ENCODE assay signal across 8 cellular contexts in genomic region chr1:206243335-206243734, GRCh38. TPM values are rescaled to one million over a fixed set of nuclear protein-coding genes. Genes with fewer than 3 reads are reported as not detected.
DNase-seq lines count a peak whose midpoint lies in the region; ATAC-seq and TF ChIP-seq lines count a peak whose summit lies in the region.
"Not testable (repeated sequence)": the region's sequence is repeated elsewhere in the genome, so short reads cannot be mapped to it uniquely, and the experiment has no call there.

No MANE protein-coding gene starts in this region.

- intact Hi-C loops in OCI-LY7 (cut with micrococcal nuclease; ENCODE audit: unreplicated experiment); aorta (cut with DNase I): not testable (repeated sequence)

- BruUV-seq in OCI-LY7 (replicated peaks; lab: Mats Ljungman, UMichigan), result not testable (repeated sequence)

- peak overlapping the region; percentile 44 for H3K4me2 ChIP-seq in OCI-LY7 (ENCODE audit: low read length)

- not testable (repeated sequence) for H3K9me3 ChIP-seq in OCI-LY7 (ENCODE audit: low read length); lung (ENCODE audit: control insufficient read depth in 2 of 2, insufficient read depth in 1 of 2, low read length in 1 of 2); aorta (ENCODE audit: control insufficient read depth, low read length)

- POLR2A ChIA-PET in OCI-LY7 (lab: Charles Lee), result not testable (repeated sequence)

- not testable (repeated sequence) for H3K9me3 Mint-ChIP-seq in activated T-helper 17 cell treated with anti-CD3 and anti-CD28 coated beads, Interleukin-2, amount 50 U/mL, for 72 hours

- H2AFZ ChIP-seq in OCI-LY7 (ENCODE audit: low read length), result not testable (repeated sequence)

- not testable (repeated sequence) for TF ChIP-seq CTCF in OCI-LY7 (conservative IDR thresholded peaks at IDR 0.05; ENCODE audit: low read length); lung (IDR thresholded peaks at IDR 0.05; ENCODE audit: control extremely low read depth, extremely low read depth)

- H3K9me2 ChIP-seq in OCI-LY7 (ENCODE audit: insufficient read depth, low read length), result not testable (repeated sequence)

- 0 to 19% methylated on average over 1 to 3 of the region's 3 CpGs for WGBS in lung, 2 donors
- 2 to 4% methylated on average over 3 of the region's 3 CpGs for WGBS in aorta, 2 donors

- not testable (repeated sequence) for H3K27ac ChIP-seq in OCI-LY7 (ENCODE audit: low read depth, low read length, poor library complexity, severe bottlenecking); lung (ENCODE audit: low read depth in 1 of 2, low read length in 1 of 2); aorta (ENCODE audit: low read depth in 1 of 2, low read length in 2 of 2)

- H3K4me1 Mint-ChIP-seq in activated T-helper 17 cell treated with anti-CD3 and anti-CD28 coated beads, Interleukin-2, amount 50 U/mL, for 72 hours, result not testable (repeated sequence)

- not testable (repeated sequence) for H3K79me2 ChIP-seq in OCI-LY7 (ENCODE audit: insufficient read depth, low read depth, low read length)

- CTCF ChIA-PET in OCI-LY7 (lab: Charles Lee; ENCODE audit: unreplicated experiment), result not testable (repeated sequence)

- not testable (repeated sequence) for H4K20me1 ChIP-seq in OCI-LY7 (ENCODE audit: insufficient read depth, low read length)

- H3K27me3 ChIP-seq in lung (ENCODE audit: control insufficient read depth, insufficient read depth); aorta (ENCODE audit: control insufficient read depth in 1 of 2, insufficient read depth in 2 of 2, low read length in 1 of 2): not testable (repeated sequence)

- H3K27me3 Mint-ChIP-seq in activated T-helper 17 cell treated with anti-CD3 and anti-CD28 coated beads, Interleukin-2, amount 50 U/mL, for 72 hours, result not testable (repeated sequence)

- not testable (repeated sequence) for H3K4me3 Mint-ChIP-seq in activated T-helper 17 cell treated with anti-CD3 and anti-CD28 coated beads, Interleukin-2, amount 50 U/mL, for 72 hours

- DNase-seq in OCI-LY7 (ENCODE audit: low spot score) (peak; percentile 59), lung (ENCODE audit: low spot score) (peak; percentile 28)
- DNase-seq in aorta, result not testable (repeated sequence)

- H3K4me3 ChIP-seq in OCI-LY7 (ENCODE audit: low read depth, low read length, poor library complexity, severe bottlenecking); lung; aorta (ENCODE audit: low read length in 2 of 2): not testable (repeated sequence)

- H3K4me1 ChIP-seq in OCI-LY7 (ENCODE audit: insufficient read depth, low read length, poor library complexity, severe bottlenecking), result peaks cover 11% of the 10 kb centered on the region
- H3K4me1 ChIP-seq in lung (ENCODE audit: control insufficient read depth in 2 of 2, insufficient read depth in 2 of 2, low read length in 2 of 2); aorta (ENCODE audit: control insufficient read depth in 1 of 2, insufficient read depth in 2 of 2, low read length in 2 of 2): not testable (repeated sequence)

- H3K27ac Mint-ChIP-seq in activated T-helper 17 cell treated with anti-CD3 and anti-CD28 coated beads, Interleukin-2, amount 50 U/mL, for 72 hours, result not testable (repeated sequence)

- peak; percentile 98 for ATAC-seq in GM18520 (IDR thresholded peaks at IDR 0.05; ENCODE audit: unreplicated experiment)
- peak; percentile 97 for ATAC-seq in GM21390 (IDR thresholded peaks at IDR 0.05; ENCODE audit: unreplicated experiment)
- peak; percentile 99 for ATAC-seq in HG02885 (IDR thresholded peaks at IDR 0.05; ENCODE audit: poor library complexity, unreplicated experiment)
- ATAC-seq in HG03457 (IDR thresholded peaks at IDR 0.05; ENCODE audit: unreplicated experiment), result peak; percentile 95
- ATAC-seq in activated T-helper 17 cell treated with anti-CD3 and anti-CD28 coated beads, Interleukin-2, amount 50 U/mL, for 72 hours (replicated peaks), result peak; percentile 95
- peak; percentile 59 for ATAC-seq in lung (ENCODE audit: insufficient read depth, low FRiP score)
- ATAC-seq in aorta (ENCODE audit: low FRiP score), result peak; percentile 67

- not testable (repeated sequence) for H3K36me3 Mint-ChIP-seq in activated T-helper 17 cell treated with anti-CD3 and anti-CD28 coated beads, Interleukin-2, amount 50 U/mL, for 72 hours (ENCODE audit: low read depth)

- not testable (repeated sequence) for H3K36me3 ChIP-seq in OCI-LY7 (ENCODE audit: insufficient read depth, low read length); lung (ENCODE audit: control insufficient read depth in 2 of 2, insufficient read depth in 2 of 2, low read length in 2 of 2); aorta (ENCODE audit: control insufficient read depth in 1 of 2, insufficient read depth in 2 of 2, low read length in 1 of 2)

RNA-seq across cellular contexts. Expression of gene SRGAP2, which starts 40.0 kb away (rescaled TPM):
- total RNA-seq in OCI-LY7 (2014; rRNA removed; shearing (Covaris generic)), result 58.3 and 65.1 TPM in 2 replicates
- 82.5 and 90.1 TPM in 2 replicates for total RNA-seq in OCI-LY7 (2022)
- 10 to 100 TPM; 45.8 to 59.7 TPM for total RNA-seq in activated T-helper 17 cell treated with anti-CD3 and anti-CD28 coated beads, Interleukin-2, amount 50 U/mL, for 72 hours
- 10 to 100 TPM; 73.5 to 99.2 TPM for total RNA-seq in lung
- polyA plus RNA-seq in lung, result 10 to 100 TPM; 14.9 to 36.4 TPM
- total RNA-seq in aorta, result 100 to 1,000 TPM in 1 of 2 donors, 10 to 100 TPM in 1; 92.2 to 117 TPM
- 10 to 100 TPM in 1 of 2 donors, 1 to 10 TPM in 1; 7.9 to 17.4 TPM for polyA plus RNA-seq in aorta

RNA-seq across cellular contexts. Expression of gene FAM72A, which starts 40.7 kb away (rescaled TPM):
- 31.0 and 35.0 TPM in 2 replicates for total RNA-seq in OCI-LY7 (2014; rRNA removed; shearing (Covaris generic))
- total RNA-seq in OCI-LY7 (2022) (60.1 and 78.2 TPM in 2 replicates), lung (1 to 10 TPM; 3.1 to 5.6 TPM), aorta (1 to 10 TPM; 3.3 TPM)
- 10 to 100 TPM; 16.6 to 22.7 TPM for total RNA-seq in activated T-helper 17 cell treated with anti-CD3 and anti-CD28 coated beads, Interleukin-2, amount 50 U/mL, for 72 hours
- polyA plus RNA-seq in lung (1 to 10 TPM; 2.3 to 4.1 TPM), aorta (1 to 10 TPM in 1 of 2 donors, under 1 TPM in 1; 0.79 to 2.4 TPM)
